Comparison of ENCODE assay signal across 22 cellular contexts in genomic region chr5:95826949-95827595, GRCh38. TPM values are rescaled to one million over a fixed set of nuclear protein-coding genes. Genes with fewer than 3 reads are reported as not detected.
DNase-seq lines count a peak whose midpoint lies in the region; ATAC-seq, FAIRE-seq and TF ChIP-seq lines count a peak whose summit lies in the region.
"Had no signal": no experiment of that assay in that cellular context is flagged by ENCODE, and none has a peak within 500 bp of the region (broad histone marks: within the 10 kb centered on the region; RNA-seq: fewer than 3 reads in every experiment).

No MANE protein-coding gene starts in this region.

- H2AFZ ChIP-seq in K562 (ENCODE audit: low read depth, low read length) = 0 out of 2 replicates have a peak overlapping the region, but pooled peaks have one; percentile 18

- no peaks in the 10 kb centered on the region for H4K20me1 ChIP-seq in K562 (replicated peaks; ENCODE audit: control insufficient read depth, insufficient read depth, low read length)

- H3K4me3 ChIP-seq in K562 = no peak overlapping the region
- H3K4me3 ChIP-seq in mucosa of descending colon = no peak overlapping the region
- H3K4me3 ChIP-seq in transverse colon = no peak overlapping the region
- no peak overlapping the region for H3K4me3 ChIP-seq in tibial artery
- H3K4me3 ChIP-seq: esophagus muscularis mucosa, gastroesophageal sphincter, lung, right atrium auricular region had no signal

- H3K36me3 Mint-ChIP-seq in activated naive CD4-positive, alpha-beta T cell treated with anti-CD3 and anti-CD28 coated beads, Interleukin-2, amount 10 ng/mL, durations not matched to agents 7 days and 5 days = peaks cover 12% of the 10 kb centered on the region
- H3K36me3 Mint-ChIP-seq in activated CD4-positive, alpha-beta T cell treated with anti-CD3 and anti-CD28 coated beads, Interleukin-2, amount 10 ng/mL, durations not matched to agents 7 days and 5 days (ENCODE audit: low read depth) = peaks cover 3% of the 10 kb centered on the region

- H3K27me3 ChIP-seq in K562 (ENCODE audit: control insufficient read depth in 2 of 2, insufficient read depth in 2 of 2, low read length in 2 of 2) (no peaks in the 10 kb centered on the region), transverse colon (no peaks in the 10 kb centered on the region), tibial artery (no peaks in the 10 kb centered on the region)
- H3K27me3 ChIP-seq: esophagus muscularis mucosa, gastroesophageal sphincter, right atrium auricular region had no signal

- TF ChIP-seq CTCF in K562 (IDR thresholded peaks at IDR 0.05 in 2 of 3, conservative IDR thresholded peaks at IDR 0.05 in 1 of 3; ENCODE audit: insufficient read depth in 2 of 3, low read depth in 1 of 3, low read length in 3 of 3) (no peak), mucosa of descending colon (IDR thresholded peaks at IDR 0.05) (no peak), transverse colon (IDR thresholded peaks at IDR 0.05) (no peak), tibial artery (IDR thresholded peaks at IDR 0.05) (no peak)

- peaks cover 6% of the 10 kb centered on the region for H3K9me1 ChIP-seq in K562 (ENCODE audit: control insufficient read depth, insufficient read depth, low read length)

- H3K36me3 ChIP-seq in K562 (ENCODE audit: control insufficient read depth, insufficient read depth, low read length) (no peaks in the 10 kb centered on the region), mucosa of descending colon (ENCODE audit: low read depth) (no peaks in the 10 kb centered on the region), transverse colon (no peaks in the 10 kb centered on the region), tibial artery (no peaks in the 10 kb centered on the region)
- H3K36me3 ChIP-seq: esophagus muscularis mucosa, gastroesophageal sphincter, right atrium auricular region had no signal

- ATAC-seq in K562 (no peak), mucosa of descending colon (peak; percentile 76)
- ATAC-seq: activated naive CD4-positive, alpha-beta T cell treated with anti-CD3 and anti-CD28 coated beads, Interleukin-2, amount 50 U/mL, for 72 hours; activated T-cell treated with anti-CD3 and anti-CD28 coated beads, Interleukin-2, amount 50 U/mL, for 4 hours; gastroesophageal sphincter had no signal

- no peak overlapping the region for H3K4me2 ChIP-seq in K562 (ENCODE audit: insufficient read depth, low read length)

- TF ChIP-seq RAD21 in K562 (CRISPR knock-in tag; conservative IDR thresholded peaks at IDR 0.05 in 1 of 2, IDR thresholded peaks at IDR 0.05 in 1 of 2) = no peak

- no peak overlapping the region for H3K4me3 Mint-ChIP-seq in activated naive CD4-positive, alpha-beta T cell treated with anti-CD3 and anti-CD28 coated beads, Interleukin-2, amount 10 ng/mL, durations not matched to agents 7 days and 5 days
- no peak overlapping the region for H3K4me3 Mint-ChIP-seq in activated CD4-positive, alpha-beta T cell treated with anti-CD3 and anti-CD28 coated beads, Interleukin-2, amount 10 ng/mL, durations not matched to agents 7 days and 5 days
- H3K4me3 Mint-ChIP-seq: activated T-cell treated with anti-CD3 and anti-CD28 coated beads, Interleukin-2, amount 50 U/mL, for 4 hours; B cell; central memory CD8-positive, alpha-beta T cell had no signal

- no TSS peak for BruUV-seq in K562 (replicated peaks; lab: Mats Ljungman, UMichigan)

- POLR2A ChIA-PET in K562 (lab: Yijun Ruan, JAX) = interaction anchor here (1.0 to 1.2 kb wide), 2 partner anchors 24 to 97 kb away, joined by 3 to 4 read pairs; partner anchors contain the start of gene RHOBTB3
- POLR2A ChIA-PET in activated CD4-positive, alpha-beta T cell treated with anti-CD3 and anti-CD28 coated beads, Interleukin-2, amount 10 ng/mL, durations not matched to agents 7 days and 5 days (lab: Charles Lee) = no interaction called here

- in situ Hi-C loops in K562 (cut with MboI) (loop anchor here (25.0 kb wide), 1 partner anchor 865 kb away; no protein-coding TSS in a partner anchor), transverse colon (cut with MboI; ENCODE audit: low pct_ligation_motif_present in 1 of 4, low pct_unique_long_range_greater_than_20kb in 1 of 4, low sequenced_read_pairs in 3 of 4) (no loop called here)

- H3K27ac Mint-ChIP-seq in activated naive CD4-positive, alpha-beta T cell treated with anti-CD3 and anti-CD28 coated beads, Interleukin-2, amount 10 ng/mL, durations not matched to agents 7 days and 5 days = peak overlapping the region; percentile 53
- no peak overlapping the region for H3K27ac Mint-ChIP-seq in activated CD4-positive, alpha-beta T cell treated with anti-CD3 and anti-CD28 coated beads, Interleukin-2, amount 10 ng/mL, durations not matched to agents 7 days and 5 days
- H3K27ac Mint-ChIP-seq: activated naive CD4-positive, alpha-beta T cell treated with anti-CD3 and anti-CD28 coated beads, Interleukin-2, amount 50 U/mL, for 72 hours; B cell had no signal

- H3K4me1 ChIP-seq in K562 (replicated peaks in 1 of 2; ENCODE audit: control insufficient read depth in 2 of 2, insufficient read depth in 2 of 2, low read length in 2 of 2) (peaks cover 38 to 40% of the 10 kb centered on the region in 2 experiments), mucosa of descending colon (ENCODE audit: low read depth) (peaks cover 26% of the 10 kb centered on the region), transverse colon (peaks cover 6 to 48% (median 34%) of the 10 kb centered on the region in 4 donors), tibial artery (peaks cover 3 to 20% (median 16%) of the 10 kb centered on the region in 4 donors)

- no peak for DNase-seq in activated naive CD4-positive, alpha-beta T cell treated with anti-CD3 and anti-CD28 coated beads, Interleukin-2, amount 10 ng/mL, durations not matched to agents 7 days and 5 days
- DNase-seq in activated naive CD4-positive, alpha-beta T cell (lab: John Stamatoyannopoulos, UW) = no peak
- DNase-seq in K562 (ENCODE audit: extremely low read depth in 1 of 4, low spot score in 3 of 4) (no peak), mucosa of descending colon (peak in 2 of 3 donors; percentile 75 to 81), transverse colon (peak; percentile 80), NCI-H345 treated with DMSO at 0.1 percent for 48 hours (lab: John Stamatoyannopoulos, UW; ENCODE audit: unreplicated experiment) (no peak), tibial artery (no peak)
- no peak for DNase-seq in activated CD4-positive, alpha-beta T cell treated with anti-CD3 and anti-CD28 coated beads, Interleukin-2, amount 10 ng/mL, durations not matched to agents 7 days and 5 days
- DNase-seq: activated T-cell treated with anti-CD3 and anti-CD28 coated beads, Interleukin-2, amount 50 U/mL, for 4 hours; effector memory CD4-positive, alpha-beta T cell; islet precursor cell; NCI-H1436; NCI-H510A treated with DMSO at 0.1 percent for 48 hours; NK-92 treated with Interleukin-12 subunit alpha and Interleukin-12 subunit beta, amount 100 ng/mL, for 24 hours had no signal

- no peaks in the 10 kb centered on the region for H3K9me3 Mint-ChIP-seq in activated naive CD4-positive, alpha-beta T cell treated with anti-CD3 and anti-CD28 coated beads, Interleukin-2, amount 10 ng/mL, durations not matched to agents 7 days and 5 days
- H3K9me3 Mint-ChIP-seq in activated CD4-positive, alpha-beta T cell treated with anti-CD3 and anti-CD28 coated beads, Interleukin-2, amount 10 ng/mL, durations not matched to agents 7 days and 5 days = no peaks in the 10 kb centered on the region
- H3K9me3 Mint-ChIP-seq: activated naive CD4-positive, alpha-beta T cell treated with anti-CD3 and anti-CD28 coated beads, Interleukin-2, amount 50 U/mL, for 72 hours; activated T-cell treated with anti-CD3 and anti-CD28 coated beads, Interleukin-2, amount 50 U/mL, for 4 hours; central memory CD8-positive, alpha-beta T cell had no signal

- WGBS in K562 (ENCODE audit: insufficient coverage, low coverage, missing lambda C conversion rate) = 79% methylated on average over 9 of the region's 9 CpGs
- WGBS in transverse colon (ENCODE audit: low coverage in 1 of 2), 2 donors = 59% methylated on average over 9 of the region's 9 CpGs; no CpG with 5 or more reads in 1 of the 2 donors

- no peak overlapping the region for H3K9ac ChIP-seq in K562 (ENCODE audit: insufficient read depth in 1 of 2, low read depth in 2 of 2, low read length in 2 of 2)

- intact Hi-C loops in K562 (cut with micrococcal nuclease) (no loop called here), mucosa of descending colon (cut with DNase I, micrococcal nuclease) (no loop called here), transverse colon (cut with DNase I; ENCODE audit: low total_unique reads) (no loop called here), tibial artery (cut with DNase I; ENCODE audit: low total_unique reads) (no loop called here)

- no peak for FAIRE-seq in K562 (lab: Jason Lieb, UNC)
- FAIRE-seq: A204.1 had no signal

- H3K27me3 Mint-ChIP-seq in activated naive CD4-positive, alpha-beta T cell treated with anti-CD3 and anti-CD28 coated beads, Interleukin-2, amount 10 ng/mL, durations not matched to agents 7 days and 5 days = no peaks in the 10 kb centered on the region
- no peaks in the 10 kb centered on the region for H3K27me3 Mint-ChIP-seq in activated CD4-positive, alpha-beta T cell treated with anti-CD3 and anti-CD28 coated beads, Interleukin-2, amount 10 ng/mL, durations not matched to agents 7 days and 5 days
- H3K27me3 Mint-ChIP-seq: B cell; central memory CD8-positive, alpha-beta T cell had no signal

- H3K79me2 ChIP-seq in K562 (ENCODE audit: control insufficient read depth, insufficient read depth, low read length) = no peaks in the 10 kb centered on the region

- CTCF ChIA-PET in activated naive CD4-positive, alpha-beta T cell treated with anti-CD3 and anti-CD28 coated beads, Interleukin-2, amount 10 ng/mL, durations not matched to agents 7 days and 5 days (lab: Charles Lee) = interaction anchor here (1.6 kb wide), 1 partner anchor 46 kb away, joined by 6 read pairs; no protein-coding TSS in a partner anchor
- CTCF ChIA-PET in K562 (lab: Yijun Ruan, JAX; ENCODE audit: low intra/inter-chr PET ratio) = no interaction called here
- CTCF ChIA-PET in activated CD4-positive, alpha-beta T cell treated with anti-CD3 and anti-CD28 coated beads, Interleukin-2, amount 10 ng/mL, durations not matched to agents 7 days and 5 days (lab: Charles Lee) = no interaction called here

- no peak for TF ChIP-seq POLR2A in K562 (conservative IDR thresholded peaks at IDR 0.05)
- TF ChIP-seq POLR2A in transverse colon (IDR thresholded peaks at IDR 0.05) = peak; percentile 51

- TF ChIP-seq EP300 in K562 (IDR thresholded peaks at IDR 0.05; ENCODE audit: low read length) = no peak
- no peak for TF ChIP-seq EP300 in transverse colon (IDR thresholded peaks at IDR 0.05; ENCODE audit: low read depth)

- H3K4me1 Mint-ChIP-seq in activated naive CD4-positive, alpha-beta T cell treated with anti-CD3 and anti-CD28 coated beads, Interleukin-2, amount 10 ng/mL, durations not matched to agents 7 days and 5 days = peaks cover 47% of the 10 kb centered on the region
- peaks cover 46% of the 10 kb centered on the region for H3K4me1 Mint-ChIP-seq in activated CD4-positive, alpha-beta T cell treated with anti-CD3 and anti-CD28 coated beads, Interleukin-2, amount 10 ng/mL, durations not matched to agents 7 days and 5 days

- H3K27ac ChIP-seq in K562 (ENCODE audit: extremely low read depth, low read depth, low read length) (no peak overlapping the region), transverse colon (peak overlapping the region; percentile 59 to 79 (median 70)), tibial artery (no peak overlapping the region)
- H3K27ac ChIP-seq: esophagus muscularis mucosa, gastroesophageal sphincter, right atrium auricular region had no signal

- no peaks in the 10 kb centered on the region for H3K9me3 ChIP-seq in K562 (replicated peaks; ENCODE audit: control insufficient read depth, insufficient read depth, low read depth, low read length)
- H3K9me3 ChIP-seq in mucosa of descending colon = no peaks in the 10 kb centered on the region
- H3K9me3 ChIP-seq in transverse colon = no peaks in the 10 kb centered on the region
- no peaks in the 10 kb centered on the region for H3K9me3 ChIP-seq in tibial artery
- H3K9me3 ChIP-seq: esophagus muscularis mucosa, gastroesophageal sphincter, right atrium auricular region had no signal

RNA-seq across cellular contexts. Expression of gene GLRX, which starts 4.5 kb away (rescaled TPM):
- 4.8 and 5.3 TPM in 2 replicates for total RNA-seq in K562 (2011; cell fraction: chromatin; rRNA removed; ENCODE audit: low replicate concordance)
- 5.4 and 6.7 TPM in 2 replicates for total RNA-seq in K562 (2011; cell fraction: nucleolus; rRNA removed)
- 4.9 and 5.2 TPM in 2 replicates for total RNA-seq in K562 (2011; cell fraction: nucleoplasm; rRNA removed)
- 3.3 and 3.6 TPM in 2 replicates for total RNA-seq in K562 (2014; rRNA removed)
- total RNA-seq in K562 (2014; rRNA removed; fragmentation: Illumina TruSeq; extraction: Trizol) = 2.0 and 2.3 TPM in 2 replicates
- total RNA-seq in K562 (2015; rRNA removed; fragmentation: Illumina TruSeq; extraction: Trizol) = 3.1 and 3.6 TPM in 2 replicates
- total RNA-seq in K562 (2021) = 2.9 and 4.4 TPM in 2 replicates
- polyA plus RNA-seq in K562 (2011; rRNA removed) = 6.2 and 7.3 TPM in 2 replicates
- polyA plus RNA-seq in K562 (2011; cell fraction: cytosol; rRNA removed) = 2.5 and 4.4 TPM in 2 replicates
- 2.8 and 5.8 TPM in 2 replicates for polyA plus RNA-seq in K562 (2011; cell fraction: nucleus; rRNA removed)
- 13.4 and 13.6 TPM in 2 replicates for polyA plus RNA-seq in K562 (2012)
- 4.6 and 6.4 TPM in 2 replicates for polyA plus RNA-seq in K562 (2014; fragmentation: Illumina TruSeq; extraction: Trizol)
- polyA plus RNA-seq in K562 (2014; fragmentation: Nextera tagmentation; extraction: Ambion mirVana) = 10 to 100 TPM; 10.5 to 11.2 TPM
- 4.9 and 11.1 TPM in 2 replicates for polyA plus RNA-seq in K562 (2014; rRNA removed)
- polyA minus RNA-seq in K562 (2011; rRNA and poly(A)+ RNA removed) = 3.1 and 6.2 TPM in 2 replicates
- 0.82 and 2.5 TPM in 2 replicates for polyA minus RNA-seq in K562 (2011; cell fraction: cytosol; rRNA and poly(A)+ RNA removed)
- 1.9 and 2.6 TPM in 2 replicates for polyA minus RNA-seq in K562 (2011; cell fraction: nucleus; rRNA and poly(A)+ RNA removed)
- total RNA-seq in mucosa of descending colon = 10 to 100 TPM; 40.6 to 90.5 (median 65.5) TPM
- 100 to 1,000 TPM in 1 of 4 donors, 10 to 100 TPM in 3; 50.5 to 112 (median 64.4) TPM for total RNA-seq in transverse colon
- total RNA-seq in activated CD4-positive, alpha-beta T cell treated with anti-CD3 and anti-CD28 coated beads, Interleukin-2, amount 10 ng/mL, durations not matched to agents 7 days and 5 days = 10 to 100 TPM; 60.2 to 61.1 TPM

Comparison
In these comparisons a context has a peak if more than half of its experiments do, and no peak if none do; other contexts are left out.
1. DNase-seq: peak in mucosa of descending colon (2 of 3) and transverse colon (single experiment); none in activated naive CD4-positive, alpha-beta T cell treated with anti-CD3 and anti-CD28 coated beads, Interleukin-2, amount 10 ng/mL, durations not matched to agents 7 days and 5 days (single experiment), activated naive CD4-positive, alpha-beta T cell (0 of 4), K562 (0 of 4), activated CD4-positive, alpha-beta T cell treated with anti-CD3 and anti-CD28 coated beads, Interleukin-2, amount 10 ng/mL, durations not matched to agents 7 days and 5 days (single experiment), NCI-H345 treated with DMSO at 0.1 percent for 48 hours (single experiment) and tibial artery (0 of 2).
2. H3K27ac ChIP-seq: peak in transverse colon (4 of 4); none in K562 (single experiment) and tibial artery (0 of 2).
3. RNA of gene GLRX, which starts 4.5 kb away (total RNA-seq): 50.5 to 112 TPM in transverse colon, 40.6 to 90.5 TPM in mucosa of descending colon and 60.2 to 61.1 TPM in activated CD4-positive, alpha-beta T cell treated with anti-CD3 and anti-CD28 coated beads, Interleukin-2, amount 10 ng/mL, durations not matched to agents 7 days and 5 days; 2.0 to 6.7 TPM in K562; every median in the first group is over 4 times any median in the second.